13 cellular contexts compared by ENCODE assay signal in genomic region chr18:58611471-58612131, GRCh38. TPM values are rescaled to one million over a fixed set of nuclear protein-coding genes. Genes with fewer than 3 reads are reported as not detected.
A peak's percentile ranks its signal among the peaks of the same experiment; 100 is the strongest.
DNase-seq lines count a peak whose midpoint lies in the region; ATAC-seq, FAIRE-seq and TF ChIP-seq lines count a peak whose summit lies in the region.
"Had no signal": no experiment of that assay in that cellular context is flagged by ENCODE, and none has a peak within 500 bp of the region (broad histone marks: within the 10 kb centered on the region; RNA-seq: fewer than 3 reads in every experiment).

No MANE protein-coding gene starts in this region.

- intact Hi-C loops in PC-9 (cut with micrococcal nuclease; ENCODE audit: unreplicated experiment) = no loop called here
- intact Hi-C loops in tibial artery (cut with DNase I; ENCODE audit: low total_unique reads) = no loop called here

- CTCF ChIA-PET in PC-9 (lab: Charles Lee) = no interaction called here

- H3K79me2 ChIP-seq in PC-9 (ENCODE audit: low read depth) (no peaks in the 10 kb centered on the region), neural progenitor cell (ENCODE audit: low read depth) (no peaks in the 10 kb centered on the region)

- no peaks in the 10 kb centered on the region for H4K20me1 ChIP-seq in PC-9 (ENCODE audit: insufficient read depth)
- H4K20me1 ChIP-seq in neural progenitor cell (ENCODE audit: low read depth) = no peaks in the 10 kb centered on the region

- WGBS in endodermal cell (ENCODE audit: insufficient coverage in 1 of 2, insufficient read length in 1 of 2), 2 experiments = 16% methylated on average over 7 to 12 of the region's 12 CpGs

- no TSS peak for BruUV-seq in PC-9 (replicated peaks; lab: Mats Ljungman, UMichigan)

- H2AFZ ChIP-seq in PC-9 (0 out of 2 replicates have a peak overlapping the region, but pooled peaks have one; percentile 14), neural progenitor cell (replicated peaks) (no peak overlapping the region)

- TF ChIP-seq POLR2A in GM12892 (IDR thresholded peaks at IDR 0.05; ENCODE audit: low read depth, low read length) = no peak

- no peaks in the 10 kb centered on the region for H3K9me3 Mint-ChIP-seq in endodermal cell
- H3K9me3 Mint-ChIP-seq in neural progenitor cell = no peaks in the 10 kb centered on the region
- H3K9me3 Mint-ChIP-seq: activated naive CD8-positive, alpha-beta T cell treated with anti-CD3 and anti-CD28 coated beads, Interleukin-2, amount 10 ng/mL, durations not matched to agents 7 days and 5 days had no signal

- no peaks in the 10 kb centered on the region for H3K9me2 ChIP-seq in PC-9 (ENCODE audit: insufficient read depth)

- peaks cover 10% of the 10 kb centered on the region for H3K27me3 Mint-ChIP-seq in endodermal cell (ENCODE audit: insufficient read depth)
- no peaks in the 10 kb centered on the region for H3K27me3 Mint-ChIP-seq in neural progenitor cell (ENCODE audit: insufficient read depth, low read depth)
- H3K27me3 Mint-ChIP-seq: activated naive CD8-positive, alpha-beta T cell treated with anti-CD3 and anti-CD28 coated beads, Interleukin-2, amount 10 ng/mL, durations not matched to agents 7 days and 5 days had no signal

- H3K27ac Mint-ChIP-seq in endodermal cell (peak overlapping the region; percentile 84), neural progenitor cell (peak overlapping the region; percentile 97)
- H3K27ac Mint-ChIP-seq: activated naive CD8-positive, alpha-beta T cell treated with anti-CD3 and anti-CD28 coated beads, Interleukin-2, amount 10 ng/mL, durations not matched to agents 7 days and 5 days had no signal

- H3K4me3 ChIP-seq in PC-9 = peak overlapping the region; percentile 30; the same call in 1 of the 2 replicates
- H3K4me3 ChIP-seq in endodermal cell (ENCODE audit: low read length) = no peak overlapping the region
- H3K4me3 ChIP-seq in neural progenitor cell = peak overlapping the region; percentile 24
- no peak overlapping the region for H3K4me3 ChIP-seq in tibial artery
- H3K4me3 ChIP-seq: Peyer's patch had no signal

- H3K4me1 ChIP-seq in PC-9 (replicated peaks; ENCODE audit: insufficient read depth) (peaks cover 29% of the 10 kb centered on the region), endodermal cell (ENCODE audit: control insufficient read depth, insufficient read depth, low read length) (peaks cover 5% of the 10 kb centered on the region), neural progenitor cell (peaks cover 50% of the 10 kb centered on the region), tibial artery (no peaks in the 10 kb centered on the region)
- H3K4me1 ChIP-seq: Peyer's patch had no signal

- FAIRE-seq in GM12892 (lab: Jason Lieb, UNC) (peak; percentile 30), HTR-8/SVneo (lab: Jason Lieb, UNC) (no peak)
- FAIRE-seq: endothelial cell of umbilical vein had no signal

- H3K4me1 Mint-ChIP-seq in endodermal cell (peaks cover 52% of the 10 kb centered on the region), neural progenitor cell (peaks cover 57% of the 10 kb centered on the region)

- POLR2A ChIA-PET in PC-9 (lab: Charles Lee; ENCODE audit: unreplicated experiment) = no interaction called here

- H3K36me3 Mint-ChIP-seq in endodermal cell (ENCODE audit: low read depth) (no peaks in the 10 kb centered on the region), neural progenitor cell (no peaks in the 10 kb centered on the region)
- H3K36me3 Mint-ChIP-seq: activated naive CD8-positive, alpha-beta T cell treated with anti-CD3 and anti-CD28 coated beads, Interleukin-2, amount 10 ng/mL, durations not matched to agents 7 days and 5 days had no signal

- TF ChIP-seq CTCF in PC-9 (conservative IDR thresholded peaks at IDR 0.05) (no peak), endodermal cell (conservative IDR thresholded peaks at IDR 0.05) (no peak), neural progenitor cell (IDR thresholded peaks at IDR 0.05) (no peak), tibial artery (IDR thresholded peaks at IDR 0.05) (no peak)

- H3F3A ChIP-seq in PC-9 (ENCODE audit: insufficient read depth, low read depth) (peaks cover 28% of the 10 kb centered on the region), neural progenitor cell (ENCODE audit: low read depth) (peaks cover 25% of the 10 kb centered on the region)

- H3K9me3 ChIP-seq in PC-9 (ENCODE audit: insufficient read depth, low read depth) (no peaks in the 10 kb centered on the region), endodermal cell (ENCODE audit: control insufficient read depth, low read length) (no peaks in the 10 kb centered on the region), neural progenitor cell (ENCODE audit: low read depth) (no peaks in the 10 kb centered on the region), tibial artery (no peaks in the 10 kb centered on the region)
- H3K9me3 ChIP-seq: Peyer's patch had no signal

- H3K4me3 Mint-ChIP-seq in endodermal cell (peak overlapping the region; percentile 24), neural progenitor cell (peak overlapping the region; percentile 47)
- H3K4me3 Mint-ChIP-seq: activated naive CD8-positive, alpha-beta T cell treated with anti-CD3 and anti-CD28 coated beads, Interleukin-2, amount 10 ng/mL, durations not matched to agents 7 days and 5 days had no signal

- H3K36me3 ChIP-seq in PC-9 (ENCODE audit: low read depth) (no peaks in the 10 kb centered on the region), endodermal cell (ENCODE audit: control insufficient read depth, insufficient read depth, low read length) (no peaks in the 10 kb centered on the region), neural progenitor cell (no peaks in the 10 kb centered on the region), tibial artery (no peaks in the 10 kb centered on the region)
- H3K36me3 ChIP-seq: Peyer's patch had no signal

- no peak for ATAC-seq in GM18520 (IDR thresholded peaks at IDR 0.05; ENCODE audit: unreplicated experiment)
- ATAC-seq: activated CD4-positive, CD25-positive, alpha-beta regulatory T cell treated with anti-CD3 and anti-CD28 coated beads, Interleukin-2, amount 50 U/mL, for 24 hours had no signal

- H3K27ac ChIP-seq in PC-9 (peak overlapping the region; percentile 66), endodermal cell (ENCODE audit: low read depth, low read length) (peak overlapping the region; percentile 88), neural progenitor cell (peak overlapping the region; percentile 93), tibial artery (no peak overlapping the region)
- H3K27ac ChIP-seq: Peyer's patch had no signal

- H3K27me3 ChIP-seq in PC-9 (ENCODE audit: insufficient read depth, low read depth) (no peaks in the 10 kb centered on the region), endodermal cell (ENCODE audit: control insufficient read depth, insufficient read depth, low read length, poor library complexity, severe bottlenecking) (no peaks in the 10 kb centered on the region), neural progenitor cell (no peaks in the 10 kb centered on the region), tibial artery (no peaks in the 10 kb centered on the region)
- H3K27me3 ChIP-seq: Peyer's patch had no signal

- no peak for DNase-seq in GM12892 (ENCODE audit: insufficient read length)
- peak; percentile 15 to 84 for DNase-seq in PC-9
- DNase-seq in endodermal cell = peak; percentile 91
- peak; percentile 92 for DNase-seq in neural progenitor cell (ENCODE audit: low spot score)
- DNase-seq in HPDE6-E6E7 (ENCODE audit: extremely low spot score) = no peak
- no peak for DNase-seq in HTR-8/SVneo (ENCODE audit: insufficient read length, low spot score)
- DNase-seq in tibial artery = no peak
- DNase-seq: activated naive CD8-positive, alpha-beta T cell treated with anti-CD3 and anti-CD28 coated beads, Interleukin-2, amount 10 ng/mL, durations not matched to agents 7 days and 5 days; DMS79; Peyer's patch had no signal

- H3K9ac ChIP-seq in endodermal cell (ENCODE audit: extremely low read depth, low read length, poor library complexity, severe bottlenecking) (no peak overlapping the region), neural progenitor cell (no peak overlapping the region)

- H3K4me2 ChIP-seq in PC-9 = peak overlapping the region; percentile 74
- peak overlapping the region; percentile 65 for H3K4me2 ChIP-seq in neural progenitor cell

RNA-seq across cellular contexts. Expression of gene ALPK2, which starts 17.3 kb away (rescaled TPM):
- polyA plus RNA-seq in GM12892 (2012; ENCODE audit: missing spikeins) = 4.3 TPM
- total RNA-seq in PC-9 (2021) = 0.10 and 0.28 TPM in 2 replicates
- 1 to 10 TPM; 1.6 to 4.2 TPM for total RNA-seq in endodermal cell
- 7.4 TPM for polyA plus RNA-seq in endodermal cell (2013, experiment 1 of 2)
- polyA plus RNA-seq in endodermal cell (2013, experiment 2 of 2) = 7.8 TPM
- 0.15 and 0.24 TPM in 2 replicates for total RNA-seq in neural progenitor cell (ENCODE audit: low replicate concordance)
- total RNA-seq: endothelial cell of umbilical vein had no signal
- polyA plus RNA-seq: endothelial cell of umbilical vein had no signal

RNA-seq across cellular contexts. Expression of gene MALT1, which starts 59.7 kb away (rescaled TPM):
- polyA plus RNA-seq in GM12892 (2012; ENCODE audit: missing spikeins) = 44.0 TPM
- 19.0 and 19.6 TPM in 2 replicates for total RNA-seq in PC-9 (2021)
- 10 to 100 TPM; 14.0 to 22.1 TPM for total RNA-seq in endodermal cell
- 20.9 TPM for polyA plus RNA-seq in endodermal cell (2013, experiment 1 of 2)
- 20.2 TPM for polyA plus RNA-seq in endodermal cell (2013, experiment 2 of 2)
- 24.4 and 28.4 TPM in 2 replicates for total RNA-seq in neural progenitor cell (ENCODE audit: low replicate concordance)

Comparison
In these comparisons a context has a peak if more than half of its experiments do, and no peak if none do; other contexts are left out.
1. DNase-seq: peak in PC-9 (2 of 2), endodermal cell (single experiment) and neural progenitor cell (single experiment); none in GM12892 (single experiment), HPDE6-E6E7 (single experiment), HTR-8/SVneo (single experiment) and tibial artery (0 of 2).
2. H3K27ac ChIP-seq: peak in PC-9 (single experiment), endodermal cell (single experiment) and neural progenitor cell (single experiment); none in tibial artery (0 of 2).
3. H3K4me3 ChIP-seq: peak in PC-9 (single experiment) and neural progenitor cell (single experiment); none in endodermal cell (single experiment) and tibial artery (0 of 2).